8 cellular contexts compared by ENCODE assay signal in genomic region chr6:33205172-33206026, GRCh38. TPM values are rescaled to one million over a fixed set of nuclear protein-coding genes. Genes with fewer than 3 reads are reported as not detected.
DNase-seq lines count a peak whose midpoint lies in the region; ATAC-seq lines count a peak whose summit lies in the region.

No MANE protein-coding gene starts in this region.

- DNase-seq in CD4-positive, CD25-positive, alpha-beta regulatory T cell = peak in 1 of 3 donors; percentile 37
- DNase-seq in HT1080 (ENCODE audit: low read depth) = peak; percentile 90
- DNase-seq in activated CD8-positive, alpha-beta memory T cell treated with anti-CD3 and anti-CD28 coated beads, Interleukin-2, amount 50 U/mL, for 4 hours = peak; percentile 43
- DNase-seq in right cardiac atrium = no peak
- peak; percentile 50 to 51 for DNase-seq in stimulated activated CD4-positive, alpha-beta T cell treated with anti-CD3 and anti-CD28 coated beads, Interleukin-2, amount 100 ng/mL, for 24 hours
- no peak for DNase-seq in inferior parietal cortex (ENCODE audit: extremely low spot score)
- DNase-seq in NCI-H187 (lab: John Stamatoyannopoulos, UW) = no peak
- DNase-seq in NOMO-1 treated with dmso at 0.1 percent for 144 hours (lab: John Stamatoyannopoulos, UW; ENCODE audit: unreplicated experiment) = no peak

- peak overlapping the region; percentile 87 to 91 (median 89) for H3K27ac Mint-ChIP-seq in CD4-positive, CD25-positive, alpha-beta regulatory T cell

- peaks cover 0 to 3% (median 0%) of the 10 kb centered on the region in 7 donors for H3K9me3 Mint-ChIP-seq in CD4-positive, CD25-positive, alpha-beta regulatory T cell

- peaks cover 25% of the 10 kb centered on the region for H3K36me3 Mint-ChIP-seq in CD4-positive, CD25-positive, alpha-beta regulatory T cell

- H3K4me3 Mint-ChIP-seq in CD4-positive, CD25-positive, alpha-beta regulatory T cell = peak overlapping the region; percentile 92 to 100 (median 96)

- peaks cover 54% of the 10 kb centered on the region for H3K4me1 ChIP-seq in CD4-positive, CD25-positive, alpha-beta regulatory T cell (ENCODE audit: control insufficient read depth, insufficient read depth, low read length, poor library complexity, severe bottlenecking)
- H3K4me1 ChIP-seq in right cardiac atrium (ENCODE audit: control insufficient read depth, insufficient read depth, low read length) = peaks cover 15% of the 10 kb centered on the region

- peaks cover 28% of the 10 kb centered on the region for H3K36me3 ChIP-seq in CD4-positive, CD25-positive, alpha-beta regulatory T cell (ENCODE audit: control insufficient read depth, insufficient read depth, low read length)

- ATAC-seq in CD4-positive, CD25-positive, alpha-beta regulatory T cell (ENCODE audit: low read depth in 2 of 2) = no peak
- no peak for ATAC-seq in right cardiac atrium

- no peaks in the 10 kb centered on the region for H3K9me3 ChIP-seq in CD4-positive, CD25-positive, alpha-beta regulatory T cell (ENCODE audit: control insufficient read depth in 2 of 2, low read length in 2 of 2)
- H3K9me3 ChIP-seq in right cardiac atrium (ENCODE audit: control insufficient read depth, low read length) = no peaks in the 10 kb centered on the region

- intact Hi-C loops in right cardiac atrium (cut with DNase I) = no loop called here

- 54% methylated on average over 18 of the region's 18 CpGs for WGBS in right cardiac atrium

- H3K4me1 Mint-ChIP-seq in CD4-positive, CD25-positive, alpha-beta regulatory T cell = peaks cover 18 to 78% (median 51%) of the 10 kb centered on the region in 4 donors

- H3K27me3 Mint-ChIP-seq in CD4-positive, CD25-positive, alpha-beta regulatory T cell = peaks cover under 1% of the 10 kb centered on the region

- H3K27me3 ChIP-seq in CD4-positive, CD25-positive, alpha-beta regulatory T cell (ENCODE audit: control insufficient read depth, insufficient read depth, low read length) = no peaks in the 10 kb centered on the region
- H3K27me3 ChIP-seq in right cardiac atrium (ENCODE audit: control insufficient read depth, insufficient read depth) = no peaks in the 10 kb centered on the region

- peak overlapping the region; percentile 44 for H3K4me3 ChIP-seq in CD4-positive, CD25-positive, alpha-beta regulatory T cell (ENCODE audit: low read depth, low read length)
- peak overlapping the region; percentile 45 for H3K4me3 ChIP-seq in right cardiac atrium (ENCODE audit: low read length)

- H3K27ac ChIP-seq in CD4-positive, CD25-positive, alpha-beta regulatory T cell (ENCODE audit: insufficient read depth, low read length, poor library complexity, severe bottlenecking) = peak overlapping the region; percentile 69
- H3K27ac ChIP-seq in right cardiac atrium (ENCODE audit: low read length) = no peak overlapping the region

RNA-seq across cellular contexts. Expression of gene HSD17B8, which starts 0.9 kb away (rescaled TPM):
- 8.8 TPM for total RNA-seq in CD4-positive, CD25-positive, alpha-beta regulatory T cell
- 10 to 100 TPM; 33.3 to 53.9 (median 41.9) TPM for polyA plus RNA-seq in CD4-positive, CD25-positive, alpha-beta regulatory T cell
- 5.3 and 5.6 TPM in 2 replicates for total RNA-seq in HT1080 (2014; rRNA removed; shearing (Covaris generic))
- polyA plus RNA-seq in HT1080 (2015; cell fraction: cytosol; rRNA removed) = 15.6 and 19.0 TPM in 2 replicates
- 14.1 and 17.5 TPM in 2 replicates for polyA plus RNA-seq in HT1080 (2015; cell fraction: nucleus; rRNA removed)
- total RNA-seq in right cardiac atrium = 10 to 100 TPM; 16.9 to 20.2 (median 19.1) TPM
- 16.9 TPM for polyA plus RNA-seq in right cardiac atrium

RNA-seq across cellular contexts. Expression of gene RING1, which starts 2.9 kb away (rescaled TPM):
- 34.2 TPM for total RNA-seq in CD4-positive, CD25-positive, alpha-beta regulatory T cell
- 1 to 10 TPM; 4.9 to 6.3 (median 5.5) TPM for polyA plus RNA-seq in CD4-positive, CD25-positive, alpha-beta regulatory T cell
- total RNA-seq in HT1080 (2014; rRNA removed; shearing (Covaris generic)) = 32.1 and 37.0 TPM in 2 replicates
- polyA plus RNA-seq in HT1080 (2015; cell fraction: cytosol; rRNA removed) = 26.7 and 31.3 TPM in 2 replicates
- polyA plus RNA-seq in HT1080 (2015; cell fraction: nucleus; rRNA removed) = 41.6 and 48.8 TPM in 2 replicates
- total RNA-seq in right cardiac atrium = 10 to 100 TPM; 30.4 to 38.2 (median 34.4) TPM
- polyA plus RNA-seq in right cardiac atrium = 33.7 TPM

RNA-seq across cellular contexts. Expression of gene SLC39A7, which starts 4.7 kb away (rescaled TPM):
- 24.1 TPM for total RNA-seq in CD4-positive, CD25-positive, alpha-beta regulatory T cell
- 10 to 100 TPM; 11.4 to 27.3 (median 20.4) TPM for polyA plus RNA-seq in CD4-positive, CD25-positive, alpha-beta regulatory T cell
- 94.6 and 121 TPM in 2 replicates for total RNA-seq in HT1080 (2014; rRNA removed; shearing (Covaris generic))
- polyA plus RNA-seq in HT1080 (2015; cell fraction: cytosol; rRNA removed) = 135 and 141 TPM in 2 replicates
- 142 and 147 TPM in 2 replicates for polyA plus RNA-seq in HT1080 (2015; cell fraction: nucleus; rRNA removed)
- 100 to 1,000 TPM in 1 of 4 donors, 10 to 100 TPM in 3; 59.0 to 124 (median 81.6) TPM for total RNA-seq in right cardiac atrium
- 78.6 TPM for polyA plus RNA-seq in right cardiac atrium

RNA-seq across cellular contexts. Expression of gene RXRB, which starts 4.9 kb away (rescaled TPM):
- total RNA-seq in CD4-positive, CD25-positive, alpha-beta regulatory T cell = 62.6 TPM
- polyA plus RNA-seq in CD4-positive, CD25-positive, alpha-beta regulatory T cell = 1 to 10 TPM; 7.1 to 8.9 (median 7.2) TPM
- 30.7 and 32.5 TPM in 2 replicates for total RNA-seq in HT1080 (2014; rRNA removed; shearing (Covaris generic))
- polyA plus RNA-seq in HT1080 (2015; cell fraction: cytosol; rRNA removed) = 28.6 and 30.4 TPM in 2 replicates
- 149 and 153 TPM in 2 replicates for polyA plus RNA-seq in HT1080 (2015; cell fraction: nucleus; rRNA removed)
- 10 to 100 TPM; 32.8 to 44.8 (median 35.0) TPM for total RNA-seq in right cardiac atrium
- polyA plus RNA-seq in right cardiac atrium = 31.7 TPM

RNA-seq across cellular contexts. Expression of gene COL11A2, which starts 13.1 kb away (rescaled TPM):
- total RNA-seq in CD4-positive, CD25-positive, alpha-beta regulatory T cell = 0.89 TPM
- polyA plus RNA-seq in CD4-positive, CD25-positive, alpha-beta regulatory T cell = under 1 TPM in 2 of 4 donors, not detected in 2; 0.34 to 0.43 TPM
- total RNA-seq in HT1080 (2014; rRNA removed; shearing (Covaris generic)) = 0.71 and 0.77 TPM in 2 replicates
- polyA plus RNA-seq in HT1080 (2015; cell fraction: cytosol; rRNA removed) = 0.01 and 0.19 TPM in 2 replicates
- polyA plus RNA-seq in HT1080 (2015; cell fraction: nucleus; rRNA removed) = 1.7 and 2.4 TPM in 2 replicates
- total RNA-seq in right cardiac atrium = 1 to 10 TPM; 1.5 to 4.0 (median 2.3) TPM
- polyA plus RNA-seq in right cardiac atrium = 3.7 TPM

Comparison
In these comparisons a context has a peak if more than half of its experiments do, and no peak if none do; other contexts are left out.
1. DNase-seq: peak in HT1080 (single experiment), activated CD8-positive, alpha-beta memory T cell treated with anti-CD3 and anti-CD28 coated beads, Interleukin-2, amount 50 U/mL, for 4 hours (single experiment) and stimulated activated CD4-positive, alpha-beta T cell treated with anti-CD3 and anti-CD28 coated beads, Interleukin-2, amount 100 ng/mL, for 24 hours (2 of 2); none in right cardiac atrium (0 of 3), inferior parietal cortex (single experiment), NCI-H187 (0 of 2) and NOMO-1 treated with dmso at 0.1 percent for 144 hours (single experiment).